ENCODE assay signal across 25 cellular contexts in genomic region chr6:161903584-161904232, GRCh38.
"Had no signal": no experiment of that assay in that cellular context is flagged by ENCODE, and none has a peak within 500 bp of the region (broad histone marks: within the 10 kb centered on the region; RNA-seq: fewer than 3 reads in every experiment).

No MANE protein-coding gene starts in this region.

- H3K9me3 ChIP-seq: heart right ventricle, left ventricle myocardium inferior, ovary, right atrium auricular region, spleen, suprapubic skin, thoracic aorta, tibial artery, vagina had no signal

- H3K27me3 Mint-ChIP-seq: stimulated activated naive CD8-positive, alpha-beta T cell treated with anti-CD3 and anti-CD28 coated beads, Interleukin-15, Interleukin-2, amounts not matched to agents 100 ng/mL and 50 ng/mL, for 24 hours; type B pancreatic cell had no signal

- H3K27ac ChIP-seq: heart right ventricle, left ventricle myocardium inferior, neural progenitor cell, ovary, right atrium auricular region, skin epidermis, spleen, suprapubic skin, thoracic aorta, tibial artery, vagina had no signal

- DNase-seq: heart right ventricle; hippocampal formation; left ventricle myocardium inferior; mesendoderm; midbrain; naive thymus-derived CD8-positive, alpha-beta T cell; ovary; spleen; stimulated activated CD4-positive, alpha-beta T cell treated with anti-CD3 and anti-CD28 coated beads, Interleukin-4, amount 100 ng/mL, for 24 hours; stimulated activated naive CD4-positive, alpha-beta T cell; tibial artery had no signal

- H3K4me1 ChIP-seq: heart right ventricle, left ventricle myocardium inferior, neural progenitor cell, right atrium auricular region, spleen, suprapubic skin, tibial artery, vagina had no signal

- H3K4me3 Mint-ChIP-seq: naive thymus-derived CD8-positive, alpha-beta T cell; nephron; neural progenitor cell; stimulated activated effector memory CD8-positive, alpha-beta T cell treated with anti-CD3 and anti-CD28 coated beads, Interleukin-12 subunit alpha, Interleukin-12 subunit beta, amount 100 ng/mL, for 72 hours; stimulated activated naive CD8-positive, alpha-beta T cell treated with anti-CD3 and anti-CD28 coated beads, Interleukin-15, Interleukin-2, amounts not matched to agents 100 ng/mL and 50 ng/mL, for 24 hours; type B pancreatic cell had no signal

- ATAC-seq: heart right ventricle; naive thymus-derived CD8-positive, alpha-beta T cell; sciatic nerve had no signal

- H3K9ac ChIP-seq: neural progenitor cell had no signal

- FAIRE-seq: keratinocyte had no signal

- H3K9me3 Mint-ChIP-seq: nephron; stimulated activated effector memory CD8-positive, alpha-beta T cell treated with anti-CD3 and anti-CD28 coated beads, Interleukin-12 subunit alpha, Interleukin-12 subunit beta, amount 100 ng/mL, for 72 hours; stimulated activated naive CD8-positive, alpha-beta T cell treated with anti-CD3 and anti-CD28 coated beads, Interleukin-15, Interleukin-2, amounts not matched to agents 100 ng/mL and 50 ng/mL, for 24 hours; type B pancreatic cell had no signal

- H3K36me3 ChIP-seq: heart right ventricle, left ventricle myocardium inferior, neural progenitor cell, ovary, right atrium auricular region, spleen, suprapubic skin, thoracic aorta, tibial artery, vagina had no signal

- H3K36me3 Mint-ChIP-seq: stimulated activated effector memory CD8-positive, alpha-beta T cell treated with anti-CD3 and anti-CD28 coated beads, Interleukin-12 subunit alpha, Interleukin-12 subunit beta, amount 100 ng/mL, for 72 hours; type B pancreatic cell had no signal

- H3K27me3 ChIP-seq: heart right ventricle, neural progenitor cell, ovary, right atrium auricular region, spleen, suprapubic skin, tibial artery, vagina had no signal

- H3K27ac Mint-ChIP-seq: naive thymus-derived CD8-positive, alpha-beta T cell; nephron; progenitor cell of endocrine pancreas; stimulated activated effector memory CD8-positive, alpha-beta T cell treated with anti-CD3 and anti-CD28 coated beads, Interleukin-12 subunit alpha, Interleukin-12 subunit beta, amount 100 ng/mL, for 72 hours; stimulated activated naive CD8-positive, alpha-beta T cell treated with anti-CD3 and anti-CD28 coated beads, Interleukin-15, Interleukin-2, amounts not matched to agents 100 ng/mL and 50 ng/mL, for 24 hours; type B pancreatic cell had no signal

- H3K4me1 Mint-ChIP-seq: naive thymus-derived CD8-positive, alpha-beta T cell; nephron; stimulated activated effector memory CD8-positive, alpha-beta T cell treated with anti-CD3 and anti-CD28 coated beads, Interleukin-12 subunit alpha, Interleukin-12 subunit beta, amount 100 ng/mL, for 72 hours had no signal

- H3K4me3 ChIP-seq: heart right ventricle, left ventricle myocardium inferior, lung, neural progenitor cell, ovary, right atrium auricular region, skin epidermis, spleen, suprapubic skin, thoracic aorta, tibial artery, vagina had no signal
